Comparison of ENCODE assay signal across 10 cellular contexts in genomic region chr1:75243124-75243523, GRCh38.
"Had no signal": no experiment of that assay in that cellular context is flagged by ENCODE, and none has a peak within 500 bp of the region (broad histone marks: within the 10 kb centered on the region; RNA-seq: fewer than 3 reads in every experiment).

No MANE protein-coding gene starts in this region.

- H3K4me2 ChIP-seq: GM23338 had no signal

- H3K9ac ChIP-seq: GM23248 had no signal

- H3K4me3 ChIP-seq: GM23248, GM23338, HAP-1 had no signal

- DNase-seq: GM23248, GOT3, H7, H9, HCEC 1CT, HFFc6 had no signal

- H3K9me3 ChIP-seq: HAP-1 had no signal

- ATAC-seq: GM23338, HCT116 had no signal

- H3K27ac ChIP-seq: GM23248 had no signal

- FAIRE-seq: H54 had no signal

- H2AFZ ChIP-seq: GM23248, GM23338 had no signal

- H3K36me3 ChIP-seq: HAP-1 had no signal
